1 cellular context compared by ENCODE assay signal in genomic region chr5:140107312-140108092, GRCh38.
A peak's percentile ranks its signal among the peaks of the same experiment; 100 is the strongest.
TF ChIP-seq lines count a peak whose summit lies in the region.

No MANE protein-coding gene starts in this region.

TF ChIP-seq in HepG2, 621 proteins besides CTCF, POLR2A, EP300 and RAD21 (continued from another document and continues in another):
- TF ChIP-seq TIGD3 (CRISPR knock-in tag; IDR thresholded peaks at IDR 0.05; ENCODE audit: borderline replicate concordance) (no peak), ZBTB44 (CRISPR knock-in tag; IDR thresholded peaks at IDR 0.05) (no peak), SOX5 (CRISPR knock-in tag; IDR thresholded peaks at IDR 0.05; ENCODE audit: borderline replicate concordance) (peak; percentile 29; the same call in 1 of the 2 replicates), TBX3 (IDR thresholded peaks at IDR 0.05; ENCODE audit: borderline replicate concordance) (no peak), PLSCR1 (CRISPR knock-in tag; IDR thresholded peaks at IDR 0.05; ENCODE audit: borderline replicate concordance) (no peak), ZNF703 (CRISPR knock-in tag; IDR thresholded peaks at IDR 0.05; ENCODE audit: borderline replicate concordance) (peak; percentile 93), ZNF331 (CRISPR knock-in tag; IDR thresholded peaks at IDR 0.05) (no peak; the same call in 1 of the 2 replicates), KDM5A (IDR thresholded peaks at IDR 0.05; ENCODE audit: borderline replicate concordance, low read length) (no peak), RCOR2 (CRISPR knock-in tag; IDR thresholded peaks at IDR 0.05) (no peak), ZMYM4 (CRISPR knock-in tag; IDR thresholded peaks at IDR 0.05) (peak; percentile 88), SMARCE1 (IDR thresholded peaks at IDR 0.05; ENCODE audit: borderline replicate concordance) (no peak), ESRRA (CRISPR knock-in tag; IDR thresholded peaks at IDR 0.05; ENCODE audit: low read depth) (0 out of 2 replicates have a peak, but pooled peaks have one; percentile 42), FOXC1 (CRISPR knock-in tag; IDR thresholded peaks at IDR 0.05; ENCODE audit: borderline replicate concordance) (peak; percentile 81), CHD4 (IDR thresholded peaks at IDR 0.05; ENCODE audit: borderline replicate concordance, low read length) (no peak), FOSL1 (CRISPR knock-in tag; IDR thresholded peaks at IDR 0.05; ENCODE audit: borderline replicate concordance) (no peak), JDP2 (CRISPR knock-in tag; IDR thresholded peaks at IDR 0.05; ENCODE audit: borderline replicate concordance) (no peak), ISL2 (CRISPR knock-in tag; IDR thresholded peaks at IDR 0.05) (peak; percentile 77), BHLHE40 (IDR thresholded peaks at IDR 0.05; ENCODE audit: low read length) (no peak), SATB2 (CRISPR knock-in tag; IDR thresholded peaks at IDR 0.05) (no peak; the same call in 1 of the 2 replicates), ATM (IDR thresholded peaks at IDR 0.05; ENCODE audit: borderline replicate concordance) (no peak), ZNF343 (CRISPR knock-in tag; IDR thresholded peaks at IDR 0.05) (peak; percentile 55), ZNF367 (CRISPR knock-in tag; IDR thresholded peaks at IDR 0.05; ENCODE audit: borderline replicate concordance) (no peak), ZNF547 (CRISPR knock-in tag; IDR thresholded peaks at IDR 0.05) (0 out of 2 replicates have a peak, but pooled peaks have one; percentile 48), ISX (CRISPR knock-in tag; conservative IDR thresholded peaks at IDR 0.05) (no peak), RORA (CRISPR knock-in tag; IDR thresholded peaks at IDR 0.05) (no peak), TCF7 (IDR thresholded peaks at IDR 0.05; ENCODE audit: low read depth) (no peak), ZNF713 (CRISPR knock-in tag; IDR thresholded peaks at IDR 0.05) (no peak), SIN3B (IDR thresholded peaks at IDR 0.05; ENCODE audit: low read length) (no peak), ADNP (CRISPR knock-in tag; IDR thresholded peaks at IDR 0.05) (no peak), ZNF816 (CRISPR knock-in tag; IDR thresholded peaks at IDR 0.05; ENCODE audit: borderline replicate concordance) (no peak; the same call in 1 of the 2 replicates), HOXA9 (CRISPR knock-in tag; IDR thresholded peaks at IDR 0.05; ENCODE audit: borderline replicate concordance) (no peak), ZNF770 (CRISPR knock-in tag; IDR thresholded peaks at IDR 0.05) (no peak; the same call in 1 of the 2 replicates), GRHL1 (CRISPR knock-in tag; conservative IDR thresholded peaks at IDR 0.05) (no peak), ATF7-NPFF (CRISPR knock-in tag; IDR thresholded peaks at IDR 0.05; ENCODE audit: low read depth) (peak; percentile 51; the same call in 1 of the 2 replicates), TP53 (CRISPR knock-in tag; conservative IDR thresholded peaks at IDR 0.05) (peak; percentile 54), GFI1 (CRISPR knock-in tag; IDR thresholded peaks at IDR 0.05; ENCODE audit: borderline replicate concordance) (peak; percentile 57; the same call in 1 of the 2 replicates), GMEB2 (CRISPR knock-in tag; IDR thresholded peaks at IDR 0.05; ENCODE audit: low read depth) (peak; percentile 95), MED1 (CRISPR knock-in tag; IDR thresholded peaks at IDR 0.05) (peak; percentile 71; the same call in 1 of the 2 replicates), ZNF564 (CRISPR knock-in tag; IDR thresholded peaks at IDR 0.05) (peak; percentile 90), REPIN1 (CRISPR knock-in tag; IDR thresholded peaks at IDR 0.05; ENCODE audit: borderline replicate concordance, low read depth) (peak; percentile 54; the same call in 1 of the 2 replicates), ZNF543 (CRISPR knock-in tag; IDR thresholded peaks at IDR 0.05) (peak; percentile 72; the same call in 1 of the 2 replicates), NFRKB (IDR thresholded peaks at IDR 0.05) (no peak), ZNF720 (CRISPR knock-in tag; IDR thresholded peaks at IDR 0.05) (no peak), FOXP1 (IDR thresholded peaks at IDR 0.05) (no peak), FOXP1 (CRISPR knock-in tag; IDR thresholded peaks at IDR 0.05) (no peak), PATZ1 (CRISPR knock-in tag; IDR thresholded peaks at IDR 0.05) (peak; percentile 56; the same call in 1 of the 2 replicates), ZNF501 (CRISPR knock-in tag; IDR thresholded peaks at IDR 0.05) (peak; percentile 89), SRY (CRISPR knock-in tag; IDR thresholded peaks at IDR 0.05) (peak; percentile 78), KMT2B (CRISPR knock-in tag; IDR thresholded peaks at IDR 0.05) (peak; percentile 94)
- TF ChIP-seq, protein P1, sequence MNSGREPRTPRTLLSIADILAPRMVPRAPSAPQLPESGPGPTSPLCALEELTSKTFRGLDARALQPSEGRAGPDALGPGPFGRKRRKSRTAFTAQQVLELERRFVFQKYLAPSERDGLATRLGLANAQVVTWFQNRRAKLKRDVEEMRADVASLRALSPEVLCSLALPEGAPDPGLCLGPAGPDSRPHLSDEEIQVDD (CRISPR knock-in tag; IDR thresholded peaks at IDR 0.05; ENCODE audit: borderline replicate concordance): peak; percentile 75; the same call in 1 of the 2 replicates
- TF ChIP-seq, protein P2, sequence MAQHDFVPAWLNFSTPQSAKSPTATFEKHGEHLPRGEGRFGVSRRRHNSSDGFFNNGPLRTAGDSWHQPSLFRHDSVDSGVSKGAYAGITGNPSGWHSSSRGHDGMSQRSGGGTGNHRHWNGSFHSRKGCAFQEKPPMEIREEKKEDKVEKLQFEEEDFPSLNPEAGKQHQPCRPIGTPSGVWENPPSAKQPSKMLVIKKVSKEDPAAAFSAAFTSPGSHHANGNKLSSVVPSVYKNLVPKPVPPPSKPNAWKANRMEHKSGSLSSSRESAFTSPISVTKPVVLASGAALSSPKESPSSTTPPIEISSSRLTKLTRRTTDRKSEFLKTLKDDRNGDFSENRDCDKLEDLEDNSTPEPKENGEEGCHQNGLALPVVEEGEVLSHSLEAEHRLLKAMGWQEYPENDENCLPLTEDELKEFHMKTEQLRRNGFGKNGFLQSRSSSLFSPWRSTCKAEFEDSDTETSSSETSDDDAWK (CRISPR knock-in tag; IDR thresholded peaks at IDR 0.05): no peak
